ENCODE assay signal across 13 cellular contexts in the genomic region with DNA sequence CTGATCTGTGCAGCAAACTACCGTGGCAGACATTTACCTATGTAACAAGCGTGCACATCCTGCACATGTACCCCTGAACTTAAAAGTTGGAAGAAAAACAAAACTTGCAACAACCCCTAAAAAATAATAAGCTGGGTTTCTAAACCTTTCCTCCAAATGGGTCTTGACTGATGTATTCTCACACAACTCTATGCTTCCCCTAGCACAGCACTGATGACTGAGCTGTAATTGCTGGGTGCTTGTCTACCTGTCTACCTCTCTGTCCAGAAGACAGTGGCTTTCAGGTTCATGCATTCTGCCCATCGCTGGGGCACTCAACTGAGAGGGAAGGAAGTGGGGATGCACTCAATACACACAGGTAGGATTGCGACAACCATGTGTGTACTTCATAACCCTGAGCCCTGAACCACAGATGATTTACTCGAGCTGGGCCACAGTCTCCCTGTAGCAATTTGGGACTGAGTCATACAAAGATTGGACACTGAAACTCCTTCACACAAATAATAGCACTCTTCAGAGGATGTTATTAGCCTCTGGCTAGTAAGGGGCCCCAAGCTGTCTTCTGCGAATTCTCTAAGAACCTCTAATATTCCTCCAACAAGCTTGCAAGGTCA. TPM values are rescaled to one million over a fixed set of nuclear protein-coding genes. Genes with fewer than 3 reads are reported as not detected.
DNase-seq lines count a peak whose midpoint lies in the region; ATAC-seq and TF ChIP-seq lines count a peak whose summit lies in the region.
"Had no signal": no experiment of that assay in that cellular context is flagged by ENCODE, and none has a peak within 500 bp of the region (broad histone marks: within the 10 kb centered on the region; RNA-seq: fewer than 3 reads in every experiment).

No MANE protein-coding gene starts in this region.

- ATAC-seq in GM18505 (IDR thresholded peaks at IDR 0.05; ENCODE audit: unreplicated experiment), result peak; percentile 55
- ATAC-seq in GM21576 (IDR thresholded peaks at IDR 0.05; ENCODE audit: unreplicated experiment), result peak; percentile 45
- ATAC-seq in foreskin keratinocyte, result peak; percentile 14
- ATAC-seq in gastroesophageal sphincter, result no peak
- no peak for ATAC-seq in HG03159 (IDR thresholded peaks at IDR 0.05; ENCODE audit: unreplicated experiment)

- peaks cover 2% of the 10 kb centered on the region for H3K4me1 ChIP-seq in foreskin keratinocyte
- H3K4me1 ChIP-seq in gastroesophageal sphincter, result peaks cover 0 to 3% (median 0%) of the 10 kb centered on the region in 3 donors
- H3K4me1 ChIP-seq: BLaER1 had no signal

- TF ChIP-seq CTCF in HL-60 (IDR thresholded peaks at IDR 0.05; ENCODE audit: insufficient read depth, low read length) (no peak), foreskin keratinocyte (conservative IDR thresholded peaks at IDR 0.05) (no peak), gastroesophageal sphincter (IDR thresholded peaks at IDR 0.05) (no peak)

- DNase-seq in HL-60 (ENCODE audit: low read depth in 1 of 2, low spot score in 1 of 2) (peak; percentile 51 to 53), foreskin keratinocyte (peak in 1 of 2 donors; percentile 45), NCI-H1417 (lab: John Stamatoyannopoulos, UW) (no peak), DMS153 (lab: John Stamatoyannopoulos, UW) (no peak)
- DNase-seq: brain microvascular endothelial cell, erythroblast, GDM1, Right ventricle myocardium superior had no signal

- WGBS in gastroesophageal sphincter (ENCODE audit: low coverage in 1 of 2), 2 donors, result 93 to 100% methylated on average over 3 to 6 of the region's 6 CpGs

- no peaks in the 10 kb centered on the region for H3K27me3 ChIP-seq in HL-60 (ENCODE audit: insufficient read depth, poor library complexity, severe bottlenecking)
- H3K27me3 ChIP-seq in foreskin keratinocyte, result no peaks in the 10 kb centered on the region
- no peaks in the 10 kb centered on the region for H3K27me3 ChIP-seq in gastroesophageal sphincter
- H3K27me3 ChIP-seq: BLaER1, brain microvascular endothelial cell had no signal

- H3K36me3 ChIP-seq in gastroesophageal sphincter, result no peaks in the 10 kb centered on the region
- H3K36me3 ChIP-seq: BLaER1, brain microvascular endothelial cell had no signal

- no peak for TF ChIP-seq EP300 in gastroesophageal sphincter (IDR thresholded peaks at IDR 0.05)

- TF ChIP-seq POLR2A in GM18505 (IDR thresholded peaks at IDR 0.05; ENCODE audit: borderline replicate concordance, extremely low read depth, insufficient read depth, insufficient read length), result no peak
- TF ChIP-seq POLR2A in gastroesophageal sphincter (IDR thresholded peaks at IDR 0.05), result no peak

- no peaks in the 10 kb centered on the region for H3K9me3 ChIP-seq in gastroesophageal sphincter
- H3K9me3 ChIP-seq: BLaER1 had no signal

- H3K4me3 ChIP-seq in HL-60 (replicated peaks; ENCODE audit: insufficient read depth, low read length), result no peak overlapping the region
- no peak overlapping the region for H3K4me3 ChIP-seq in gastroesophageal sphincter
- H3K4me3 ChIP-seq: BLaER1 had no signal

- no peak overlapping the region for H3K27ac ChIP-seq in HL-60 (replicated peaks)
- no peak overlapping the region for H3K27ac ChIP-seq in foreskin keratinocyte
- no peak overlapping the region for H3K27ac ChIP-seq in gastroesophageal sphincter
- H3K27ac ChIP-seq: BLaER1, brain microvascular endothelial cell had no signal

RNA-seq across cellular contexts. Expression of a gene that starts 44.8 kb away (rescaled TPM):
- total RNA-seq in foreskin keratinocyte (122 and 145 TPM in 2 replicates), gastroesophageal sphincter (10 to 100 TPM; 42.3 to 56.7 (median 53.7) TPM)
- polyA plus RNA-seq in foreskin keratinocyte, result 34.2 and 47.8 TPM in 2 replicates

Comparison
In these comparisons a context has a peak if more than half of its experiments do, and no peak if none do; other contexts are left out.
1. ATAC-seq: peak in GM18505 (single experiment), GM21576 (single experiment) and foreskin keratinocyte (single experiment); none in gastroesophageal sphincter (single experiment) and HG03159 (single experiment).
2. DNase-seq: peak in HL-60 (2 of 2); none in NCI-H1417 (0 of 3) and DMS153 (single experiment).